In the genomic region with DNA sequence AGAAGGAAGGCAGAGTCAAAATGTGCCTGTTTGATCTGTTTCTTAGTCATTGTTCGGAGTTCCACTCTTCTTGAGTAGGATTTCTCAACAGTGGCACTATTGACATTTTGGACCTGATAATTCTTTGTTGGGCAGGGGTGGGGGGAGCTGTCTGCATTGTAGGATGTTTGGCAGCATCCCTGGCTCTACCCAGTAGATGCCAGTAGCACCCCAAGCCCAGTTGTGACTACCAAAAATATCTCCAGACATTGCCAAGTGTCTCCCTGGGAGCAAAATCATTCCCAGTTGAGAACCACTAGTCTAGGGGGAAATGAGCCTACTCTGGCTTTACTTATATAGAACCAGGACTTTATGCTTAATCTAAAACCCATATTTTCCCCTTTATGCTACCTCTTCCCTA, we compare ENCODE assay signal across 1 cellular context.
TF ChIP-seq lines count a peak whose summit lies in the region.

No MANE protein-coding gene starts in this region.

TF ChIP-seq in H1, 55 proteins besides CTCF, POLR2A, EP300 and RAD21:
- no peak for TF ChIP-seq YY1 (IDR thresholded peaks at IDR 0.05; ENCODE audit: low read depth, low read length)
- no peak for TF ChIP-seq TEAD4 (IDR thresholded peaks at IDR 0.05; ENCODE audit: low read depth, low read length)
- TF ChIP-seq HDAC2 (IDR thresholded peaks at IDR 0.05; ENCODE audit: borderline replicate concordance in 1 of 2, low read depth in 2 of 2, low read length in 2 of 2): no peak
- TF ChIP-seq CEBPB (IDR thresholded peaks at IDR 0.05; ENCODE audit: low read depth, low read length): no peak
- TF ChIP-seq TBP (IDR thresholded peaks at IDR 0.05; ENCODE audit: low read depth, low read length): no peak
- no peak for TF ChIP-seq CREB1 (IDR thresholded peaks at IDR 0.05)
- TF ChIP-seq, protein P1, sequence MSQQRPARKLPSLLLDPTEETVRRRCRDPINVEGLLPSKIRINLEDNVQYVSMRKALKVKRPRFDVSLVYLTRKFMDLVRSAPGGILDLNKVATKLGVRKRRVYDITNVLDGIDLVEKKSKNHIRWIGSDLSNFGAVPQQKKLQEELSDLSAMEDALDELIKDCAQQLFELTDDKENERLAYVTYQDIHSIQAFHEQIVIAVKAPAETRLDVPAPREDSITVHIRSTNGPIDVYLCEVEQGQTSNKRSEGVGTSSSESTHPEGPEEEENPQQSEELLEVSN (IDR thresholded peaks at IDR 0.05): no peak
